13 cellular contexts compared by ENCODE assay signal in the genomic region with DNA sequence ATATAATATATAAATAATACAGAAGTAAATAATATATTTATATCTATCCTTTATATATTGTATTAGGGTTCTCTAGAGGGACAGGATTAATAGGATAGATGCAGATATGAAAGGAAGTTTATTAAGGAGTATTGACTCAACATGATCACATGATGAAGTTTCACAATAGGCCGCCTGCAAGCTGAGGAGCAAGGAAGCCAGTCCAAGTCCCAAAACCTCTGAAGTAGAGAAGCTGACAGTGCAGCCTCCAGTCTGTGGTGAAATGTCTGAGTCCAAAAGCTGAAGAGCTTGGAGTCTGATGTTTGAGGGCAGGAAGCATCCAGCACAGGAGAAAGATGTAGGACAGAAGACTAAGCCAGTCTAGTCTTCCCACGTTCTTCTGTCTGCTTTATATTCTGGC. TPM values are rescaled to one million over a fixed set of nuclear protein-coding genes. Genes with fewer than 3 reads are reported as not detected.
DNase-seq lines count a peak whose midpoint lies in the region; ATAC-seq, FAIRE-seq and TF ChIP-seq lines count a peak whose summit lies in the region.
"Had no signal": no experiment of that assay in that cellular context is flagged by ENCODE, and none has a peak within 500 bp of the region (broad histone marks: within the 10 kb centered on the region; RNA-seq: fewer than 3 reads in every experiment).

No MANE protein-coding gene starts in this region.

- H3K4me3 Mint-ChIP-seq in glutamatergic neuron (ENCODE audit: unreplicated experiment), result no peak overlapping the region
- H3K4me3 Mint-ChIP-seq: CD4-positive, alpha-beta memory T cell had no signal

- no peaks in the 10 kb centered on the region for H3K9me3 ChIP-seq in sigmoid colon

- in situ Hi-C loops in SK-MEL-5 (cut with HindIII; ENCODE audit: low pct_unique_long_range_greater_than_20kb, low sequenced_read_pairs), result no loop called here

- no peaks in the 10 kb centered on the region for H3K27me3 Mint-ChIP-seq in glutamatergic neuron (ENCODE audit: unreplicated experiment)

- H3K27ac Mint-ChIP-seq in glutamatergic neuron (ENCODE audit: unreplicated experiment), result no peak overlapping the region
- H3K27ac Mint-ChIP-seq: CD4-positive, alpha-beta memory T cell had no signal

- H3K36me3 ChIP-seq in sigmoid colon, result no peaks in the 10 kb centered on the region

- WGBS in sigmoid colon, 2 donors, result 58 to 71% methylated on average over 2 of the region's 2 CpGs

- TF ChIP-seq EP300 in sigmoid colon (IDR thresholded peaks at IDR 0.05), result no peak

- DNase-seq in ELR (ENCODE audit: low read depth) (peak; percentile 48), SK-MEL-5 (ENCODE audit: low read depth, low spot score) (peak; percentile 39), fibroblast of villous mesenchyme (ENCODE audit: low read depth) (peak; percentile 79), sigmoid colon (peak; percentile 85), glutamatergic neuron (no peak), GM12892 (ENCODE audit: insufficient read length) (no peak)
- DNase-seq: activated CD4-positive, alpha-beta T cell treated with anti-CD3 and anti-CD28 coated beads, Interleukin-2, amount 50 U/mL, for 1 hour; CD4-positive, alpha-beta memory T cell; cortex of kidney; NCI-H524 had no signal

- TF ChIP-seq POLR2A in sigmoid colon (IDR thresholded peaks at IDR 0.05) (no peak), GM12892 (IDR thresholded peaks at IDR 0.05; ENCODE audit: low read depth, low read length) (no peak)

- FAIRE-seq in GM12892 (lab: Jason Lieb, UNC), result no peak
- FAIRE-seq: H1 had no signal

- no peaks in the 10 kb centered on the region for H3K4me1 ChIP-seq in sigmoid colon

- H3K27ac ChIP-seq in sigmoid colon, result peak overlapping the region in 1 of 4 donors; percentile 43

- H3K27me3 ChIP-seq in sigmoid colon, result no peaks in the 10 kb centered on the region

- no peaks in the 10 kb centered on the region for H3K9me3 Mint-ChIP-seq in glutamatergic neuron (ENCODE audit: unreplicated experiment)
- H3K9me3 Mint-ChIP-seq: CD4-positive, alpha-beta memory T cell had no signal

- ATAC-seq in HG03175 (IDR thresholded peaks at IDR 0.05; ENCODE audit: unreplicated experiment) (no peak), GM21825 (IDR thresholded peaks at IDR 0.05; ENCODE audit: unreplicated experiment) (no peak)

- no peak for TF ChIP-seq CTCF in fibroblast of villous mesenchyme (IDR thresholded peaks at IDR 0.05; ENCODE audit: insufficient read depth, low read depth, low read length)
- TF ChIP-seq CTCF in sigmoid colon (IDR thresholded peaks at IDR 0.05), result no peak
- TF ChIP-seq CTCF in glutamatergic neuron (IDR thresholded peaks at IDR 0.05; ENCODE audit: partially characterized antibody, unreplicated experiment), result no peak

- H3K4me1 Mint-ChIP-seq in glutamatergic neuron (ENCODE audit: low read depth, unreplicated experiment), result no peaks in the 10 kb centered on the region
- H3K4me1 Mint-ChIP-seq: CD4-positive, alpha-beta memory T cell had no signal

- intact Hi-C loops in sigmoid colon (cut with DNase I), result no loop called here

- H3K36me3 Mint-ChIP-seq in glutamatergic neuron (ENCODE audit: unreplicated experiment), result no peaks in the 10 kb centered on the region
- H3K36me3 Mint-ChIP-seq: CD4-positive, alpha-beta memory T cell had no signal

- no peak overlapping the region for H3K4me3 ChIP-seq in fibroblast of villous mesenchyme (ENCODE audit: low read depth, low read length)
- H3K4me3 ChIP-seq in sigmoid colon, result no peak overlapping the region

RNA-seq across cellular contexts. Expression of a gene that starts 24.9 kb away (rescaled TPM):
- 0.26 TPM in 1 of 2 replicates, not detected in the other for total RNA-seq in SK-MEL-5 (2014; rRNA removed; shearing (Covaris generic))
- polyA plus RNA-seq in SK-MEL-5 (2015; cell fraction: cytosol; rRNA removed), result 0.81 TPM in 1 of 2 replicates, not detected in the other
- not detected in 2 replicates for polyA plus RNA-seq in SK-MEL-5 (2015; cell fraction: nucleus; rRNA removed)
- total RNA-seq in fibroblast of villous mesenchyme (under 0.01 and 0.43 TPM in 2 replicates), sigmoid colon (under 1 TPM; 0.36 to 0.66 (median 0.55) TPM), glutamatergic neuron (ENCODE audit: unreplicated experiment) (not detected)
- 100 to 1,000 TPM in 2 of 3 donors, 10 to 100 TPM in 1; 81.3 to 332 (median 186) TPM for polyA plus RNA-seq in sigmoid colon
- polyA plus RNA-seq in GM12892 (2012; ENCODE audit: missing spikeins), result not detected
- total RNA-seq: CD4-positive, alpha-beta memory T cell; H1 had no signal
- polyA plus RNA-seq: CD4-positive, alpha-beta memory T cell had no signal

RNA-seq across cellular contexts. Expression of a gene that starts 43.6 kb away (rescaled TPM):
- total RNA-seq in SK-MEL-5 (2014; rRNA removed; shearing (Covaris generic)), result 85.0 and 94.1 TPM in 2 replicates
- 181 and 196 TPM in 2 replicates for polyA plus RNA-seq in SK-MEL-5 (2015; cell fraction: cytosol; rRNA removed)
- polyA plus RNA-seq in SK-MEL-5 (2015; cell fraction: nucleus; rRNA removed), result 125 and 159 TPM in 2 replicates
- 102 and 542 TPM in 2 replicates for total RNA-seq in fibroblast of villous mesenchyme
- total RNA-seq in sigmoid colon, result 10 to 100 TPM; 35.8 to 59.2 (median 50.0) TPM
- 10 to 100 TPM; 40.3 to 50.5 (median 44.4) TPM for polyA plus RNA-seq in sigmoid colon
- 99.6 TPM for total RNA-seq in glutamatergic neuron (ENCODE audit: unreplicated experiment)
- 97.8 TPM for polyA plus RNA-seq in GM12892 (2012; ENCODE audit: missing spikeins)

RNA-seq across cellular contexts. Expression of a gene that starts 46.4 kb away (rescaled TPM):
- total RNA-seq in SK-MEL-5 (2014; rRNA removed; shearing (Covaris generic)), result 0.08 TPM in 1 of 2 replicates, not detected in the other
- polyA plus RNA-seq in SK-MEL-5 (2015; cell fraction: cytosol; rRNA removed), result not detected in 2 replicates
- polyA plus RNA-seq in SK-MEL-5 (2015; cell fraction: nucleus; rRNA removed), result not detected in 2 replicates
- not detected in 2 replicates for total RNA-seq in fibroblast of villous mesenchyme
- total RNA-seq in sigmoid colon, result not detected
- under 1 TPM in 1 of 3 donors, not detected in 2; 0.22 TPM for polyA plus RNA-seq in sigmoid colon
- total RNA-seq in glutamatergic neuron (ENCODE audit: unreplicated experiment), result not detected
- polyA plus RNA-seq in GM12892 (2012; ENCODE audit: missing spikeins), result not detected
- total RNA-seq: CD4-positive, alpha-beta memory T cell had no signal
- polyA plus RNA-seq: CD4-positive, alpha-beta memory T cell had no signal

Comparison
In these comparisons a context has a peak if more than half of its experiments do, and no peak if none do; other contexts are left out.
1. DNase-seq: peak in ELR (single experiment), SK-MEL-5 (single experiment), fibroblast of villous mesenchyme (single experiment) and sigmoid colon (single experiment); none in glutamatergic neuron (single experiment) and GM12892 (single experiment).